In genomic region chr7:43904533-43905208, GRCh38 we compare ENCODE assay signal across 8 cellular contexts. TPM values are rescaled to one million over a fixed set of nuclear protein-coding genes. Genes with fewer than 3 reads are reported as not detected.
A peak's percentile ranks its signal among the peaks of the same experiment; 100 is the strongest.
DNase-seq lines count a peak whose midpoint lies in the region; ATAC-seq and TF ChIP-seq lines count a peak whose summit lies in the region.

No MANE protein-coding gene starts in this region.

- peak overlapping the region; percentile 98 for H3K27ac Mint-ChIP-seq in progenitor cell of endocrine pancreas

- H3K9me3 Mint-ChIP-seq in progenitor cell of endocrine pancreas (ENCODE audit: low read depth), result no peaks in the 10 kb centered on the region

- H3K4me1 ChIP-seq in DND-41 (ENCODE audit: insufficient read depth, low read length) (peaks cover 31% of the 10 kb centered on the region), PC-3 (ENCODE audit: insufficient read depth, low read length) (peaks cover 26% of the 10 kb centered on the region)

- intact Hi-C loops in PC-3 (cut with micrococcal nuclease), result loop anchor here (2.0 kb wide), 1 partner anchor 32 kb away; no protein-coding TSS in a partner anchor

- H3K27me3 ChIP-seq in DND-41 (ENCODE audit: insufficient read depth, low read length, poor library complexity) (no peaks in the 10 kb centered on the region), PC-3 (ENCODE audit: low read length) (no peaks in the 10 kb centered on the region)

- H3K36me3 Mint-ChIP-seq in progenitor cell of endocrine pancreas (ENCODE audit: insufficient read depth), result no peaks in the 10 kb centered on the region

- CTCF ChIA-PET in PC-3 (lab: Charles Lee), result interaction anchor here (0.6 to 1.1 kb wide), 3 partner anchors 35 to 50 kb away, joined by 3 read pairs; partner anchors contain the start of gene MRPS24

- H3K4me2 ChIP-seq in DND-41 (ENCODE audit: insufficient read depth, low read length), result peak overlapping the region; percentile 67
- peak overlapping the region; percentile 91 for H3K4me2 ChIP-seq in PC-3 (ENCODE audit: low read length)

- no peaks in the 10 kb centered on the region for H3K9me3 ChIP-seq in DND-41 (ENCODE audit: insufficient read depth, low read length, severe bottlenecking)
- H3K9me3 ChIP-seq in PC-3 (ENCODE audit: low read length), result no peaks in the 10 kb centered on the region

- peak overlapping the region; percentile 92 for H3K4me3 Mint-ChIP-seq in progenitor cell of endocrine pancreas (ENCODE audit: low read depth)

- H3K36me3 ChIP-seq in DND-41 (ENCODE audit: insufficient read depth, low read length) (no peaks in the 10 kb centered on the region), PC-3 (ENCODE audit: low read depth, low read length) (no peaks in the 10 kb centered on the region)

- peak overlapping the region in 1 of 2 experiments; percentile 70; a peak in 2 of 4 replicates for H3K4me3 ChIP-seq in DND-41 (ENCODE audit: low read depth in 1 of 2, low read length in 2 of 2)
- H3K4me3 ChIP-seq in PC-3 (ENCODE audit: low read length), result peak overlapping the region; percentile 76

- H2AFZ ChIP-seq in DND-41 (ENCODE audit: low read depth, low read length) (no peak overlapping the region), PC-3 (ENCODE audit: low read length) (no peak overlapping the region)

- H3K27ac ChIP-seq in DND-41 (ENCODE audit: low read length), result no peak overlapping the region
- H3K27ac ChIP-seq in PC-3 (ENCODE audit: low read length), result peak overlapping the region; percentile 50
- H3K27ac ChIP-seq in epithelial cell of prostate, result peak overlapping the region; percentile 85

- BruUV-seq in PC-3 (replicated peaks; lab: Mats Ljungman, UMichigan), result TSS peak; percentile 24

- H3K9ac ChIP-seq in DND-41 (ENCODE audit: low read depth, low read length) (peak overlapping the region; percentile 74; the same call in 1 of the 2 replicates), PC-3 (ENCODE audit: low read length) (peak overlapping the region; percentile 87; the same call in 1 of the 2 replicates)

- ATAC-seq in DND-41 (ENCODE audit: insufficient read depth, low read depth) (no peak), PC-3 (peak; percentile 45), GM18867 (IDR thresholded peaks at IDR 0.05; ENCODE audit: unreplicated experiment) (no peak), GM21786 (IDR thresholded peaks at IDR 0.05; ENCODE audit: unreplicated experiment) (no peak)

- H3K4me1 Mint-ChIP-seq in progenitor cell of endocrine pancreas (ENCODE audit: low read depth), result peaks cover 21% of the 10 kb centered on the region

- peaks cover 27% of the 10 kb centered on the region; the same call in 1 of the 2 replicates for H4K20me1 ChIP-seq in DND-41 (ENCODE audit: insufficient read depth, low read length)
- H4K20me1 ChIP-seq in PC-3 (ENCODE audit: low read length), result peaks cover 12% of the 10 kb centered on the region; the same call in 1 of the 2 replicates

- POLR2A ChIA-PET in PC-3 (lab: Charles Lee; ENCODE audit: unreplicated experiment), result interaction anchor here (0.6 kb wide), 2 partner anchors 35 to 322 kb away, joined by 3 to 10 read pairs; partner anchors contain the start of genes MRPS24 and STK17A

- peaks cover 65% of the 10 kb centered on the region for H3K79me2 ChIP-seq in DND-41 (ENCODE audit: insufficient read depth, low read length)
- peaks cover 64% of the 10 kb centered on the region for H3K79me2 ChIP-seq in PC-3 (ENCODE audit: low read length)

- TF ChIP-seq CTCF in DND-41 (IDR thresholded peaks at IDR 0.05; ENCODE audit: borderline replicate concordance, extremely low read depth, low read length, poor library complexity, severe bottlenecking) (no peak), PC-3 (conservative IDR thresholded peaks at IDR 0.05; ENCODE audit: low read depth, low read length) (no peak), progenitor cell of endocrine pancreas (IDR thresholded peaks at IDR 0.05; ENCODE audit: unreplicated experiment) (no peak)

- DNase-seq in DND-41 (no peak), PC-3 (peak; percentile 67), epithelial cell of prostate (ENCODE audit: low read depth, low spot score) (no peak), progenitor cell of endocrine pancreas (ENCODE audit: low spot score, unreplicated experiment) (no peak), NCI-H1436 treated with DMSO at 0.1 percent for 48 hours (lab: John Stamatoyannopoulos, UW) (no peak), GDM1 (lab: John Stamatoyannopoulos, UW) (no peak)

- H3F3A ChIP-seq in PC-3 (ENCODE audit: low read length, unreplicated experiment), result no peaks in the 10 kb centered on the region

- H3K9me2 ChIP-seq in PC-3 (replicated peaks; ENCODE audit: low read length), result no peaks in the 10 kb centered on the region

- H3K27me3 Mint-ChIP-seq in progenitor cell of endocrine pancreas, result no peaks in the 10 kb centered on the region

RNA-seq across cellular contexts. Expression of gene URGCP, which starts 1.7 kb away (rescaled TPM):
- 29.8 and 33.2 TPM in 2 replicates for total RNA-seq in PC-3 (2014; rRNA removed)
- total RNA-seq in progenitor cell of endocrine pancreas, result 40.0 and 40.8 TPM in 2 replicates

RNA-seq across cellular contexts. Expression of gene UBE2D4, which starts 21.6 kb away (rescaled TPM):
- total RNA-seq in PC-3 (2014; rRNA removed), result 11.8 and 17.7 TPM in 2 replicates
- total RNA-seq in progenitor cell of endocrine pancreas, result 17.1 and 17.3 TPM in 2 replicates

RNA-seq across cellular contexts. Expression of gene MRPS24, which starts 35.4 kb away (rescaled TPM):
- total RNA-seq in PC-3 (2014; rRNA removed) (199 and 200 TPM in 2 replicates), progenitor cell of endocrine pancreas (62.7 and 72.8 TPM in 2 replicates)
